9 cellular contexts compared by ENCODE assay signal in genomic region chr2:207926133-207927076, GRCh38.
DNase-seq lines count a peak whose midpoint lies in the region; ATAC-seq lines count a peak whose summit lies in the region.
"Had no signal": no experiment of that assay in that cellular context is flagged by ENCODE, and none has a peak within 500 bp of the region (broad histone marks: within the 10 kb centered on the region; RNA-seq: fewer than 3 reads in every experiment).

No MANE protein-coding gene starts in this region.

- H3K27ac ChIP-seq in esophagus (ENCODE audit: low read depth in 2 of 2, low read length in 1 of 2) = peak overlapping the region; percentile 27 to 55
- no peak overlapping the region for H3K27ac ChIP-seq in aorta (ENCODE audit: low read depth in 1 of 2, low read length in 2 of 2)

- peak; percentile 80 for ATAC-seq in aorta (ENCODE audit: low FRiP score)
- no peak for ATAC-seq in HG02970 (IDR thresholded peaks at IDR 0.05; ENCODE audit: low FRiP score, unreplicated experiment)

- no peaks in the 10 kb centered on the region for H3K9me3 Mint-ChIP-seq in activated naive CD4-positive, alpha-beta T cell treated with anti-CD3 and anti-CD28 coated beads, Interleukin-2, amount 50 U/mL, for 24 hours
- H3K9me3 Mint-ChIP-seq in activated naive CD4-positive, alpha-beta T cell treated with anti-CD3 and anti-CD28 coated beads, Interleukin-2, amount 10 ng/mL, durations not matched to agents 7 days and 5 days = no peaks in the 10 kb centered on the region

- intact Hi-C loops in aorta (cut with DNase I) = no loop called here

- peaks cover 20% of the 10 kb centered on the region for H3K36me3 Mint-ChIP-seq in activated naive CD4-positive, alpha-beta T cell treated with anti-CD3 and anti-CD28 coated beads, Interleukin-2, amount 50 U/mL, for 24 hours
- H3K36me3 Mint-ChIP-seq in activated naive CD4-positive, alpha-beta T cell treated with anti-CD3 and anti-CD28 coated beads, Interleukin-2, amount 10 ng/mL, durations not matched to agents 7 days and 5 days = no peaks in the 10 kb centered on the region

- 60 to 67% methylated on average over 15 of the region's 15 CpGs for WGBS in esophagus, 2 donors
- WGBS in aorta, 2 donors = 73 to 76% methylated on average over 15 of the region's 15 CpGs

- H3K4me1 ChIP-seq in esophagus (ENCODE audit: control insufficient read depth in 2 of 2, insufficient read depth in 2 of 2, low read length in 1 of 2) (no peaks in the 10 kb centered on the region), aorta (ENCODE audit: control insufficient read depth in 1 of 2, insufficient read depth in 2 of 2, low read length in 2 of 2) (no peaks in the 10 kb centered on the region)

- CTCF ChIA-PET in activated naive CD4-positive, alpha-beta T cell treated with anti-CD3 and anti-CD28 coated beads, Interleukin-2, amount 10 ng/mL, durations not matched to agents 7 days and 5 days (lab: Charles Lee) = no interaction called here

- peak overlapping the region; percentile 51 for H3K4me3 Mint-ChIP-seq in activated naive CD4-positive, alpha-beta T cell treated with anti-CD3 and anti-CD28 coated beads, Interleukin-2, amount 50 U/mL, for 24 hours
- H3K4me3 Mint-ChIP-seq in activated naive CD4-positive, alpha-beta T cell treated with anti-CD3 and anti-CD28 coated beads, Interleukin-2, amount 10 ng/mL, durations not matched to agents 7 days and 5 days = no peak overlapping the region

- no peaks in the 10 kb centered on the region for H3K27me3 Mint-ChIP-seq in activated naive CD4-positive, alpha-beta T cell treated with anti-CD3 and anti-CD28 coated beads, Interleukin-2, amount 50 U/mL, for 24 hours
- H3K27me3 Mint-ChIP-seq in activated naive CD4-positive, alpha-beta T cell treated with anti-CD3 and anti-CD28 coated beads, Interleukin-2, amount 10 ng/mL, durations not matched to agents 7 days and 5 days = no peaks in the 10 kb centered on the region

- peaks cover 20% of the 10 kb centered on the region for H3K4me1 Mint-ChIP-seq in activated naive CD4-positive, alpha-beta T cell treated with anti-CD3 and anti-CD28 coated beads, Interleukin-2, amount 50 U/mL, for 24 hours
- H3K4me1 Mint-ChIP-seq in activated naive CD4-positive, alpha-beta T cell treated with anti-CD3 and anti-CD28 coated beads, Interleukin-2, amount 10 ng/mL, durations not matched to agents 7 days and 5 days = peaks cover 5% of the 10 kb centered on the region

- H3K9me3 ChIP-seq in esophagus (ENCODE audit: control insufficient read depth in 2 of 2, insufficient read depth in 1 of 2, low read depth in 1 of 2, low read length in 1 of 2) = no peaks in the 10 kb centered on the region
- H3K9me3 ChIP-seq in aorta (ENCODE audit: control insufficient read depth, low read length) = no peaks in the 10 kb centered on the region

- no peak for DNase-seq in activated naive CD4-positive, alpha-beta T cell treated with anti-CD3 and anti-CD28 coated beads, Interleukin-2, amount 10 ng/mL, durations not matched to agents 7 days and 5 days
- DNase-seq in mucosa of gallbladder (ENCODE audit: low spot score) (peak; percentile 15), aorta (peak in 1 of 2 donors; percentile 73), AML-193 (lab: John Stamatoyannopoulos, UW) (no peak), NCI-H226 (no peak)
- DNase-seq: ACHN had no signal

- H3K36me3 ChIP-seq in esophagus (ENCODE audit: control insufficient read depth in 2 of 2, insufficient read depth in 2 of 2, low read length in 1 of 2) (no peaks in the 10 kb centered on the region), aorta (ENCODE audit: control insufficient read depth in 1 of 2, insufficient read depth in 2 of 2, low read length in 1 of 2) (peaks cover 2 to 3% of the 10 kb centered on the region in 2 donors)

- H3K4me3 ChIP-seq in esophagus (ENCODE audit: low read depth in 1 of 2, low read length in 2 of 2) (no peak overlapping the region), aorta (ENCODE audit: low read length in 2 of 2) (no peak overlapping the region)

- no peak overlapping the region for H3K27ac Mint-ChIP-seq in activated naive CD4-positive, alpha-beta T cell treated with anti-CD3 and anti-CD28 coated beads, Interleukin-2, amount 50 U/mL, for 24 hours
- H3K27ac Mint-ChIP-seq in activated naive CD4-positive, alpha-beta T cell treated with anti-CD3 and anti-CD28 coated beads, Interleukin-2, amount 10 ng/mL, durations not matched to agents 7 days and 5 days = no peak overlapping the region

- H3K27me3 ChIP-seq in esophagus (ENCODE audit: control insufficient read depth in 1 of 2, insufficient read depth in 2 of 2, low read length in 2 of 2) (no peaks in the 10 kb centered on the region), aorta (ENCODE audit: control insufficient read depth in 1 of 2, insufficient read depth in 2 of 2, low read length in 1 of 2) (no peaks in the 10 kb centered on the region)

Comparison
In these comparisons a context has a peak if more than half of its experiments do, and no peak if none do; other contexts are left out.
1. H3K27ac ChIP-seq: peak in esophagus (2 of 2); none in aorta (0 of 2).